8 cellular contexts compared by ENCODE assay signal in the genomic region with DNA sequence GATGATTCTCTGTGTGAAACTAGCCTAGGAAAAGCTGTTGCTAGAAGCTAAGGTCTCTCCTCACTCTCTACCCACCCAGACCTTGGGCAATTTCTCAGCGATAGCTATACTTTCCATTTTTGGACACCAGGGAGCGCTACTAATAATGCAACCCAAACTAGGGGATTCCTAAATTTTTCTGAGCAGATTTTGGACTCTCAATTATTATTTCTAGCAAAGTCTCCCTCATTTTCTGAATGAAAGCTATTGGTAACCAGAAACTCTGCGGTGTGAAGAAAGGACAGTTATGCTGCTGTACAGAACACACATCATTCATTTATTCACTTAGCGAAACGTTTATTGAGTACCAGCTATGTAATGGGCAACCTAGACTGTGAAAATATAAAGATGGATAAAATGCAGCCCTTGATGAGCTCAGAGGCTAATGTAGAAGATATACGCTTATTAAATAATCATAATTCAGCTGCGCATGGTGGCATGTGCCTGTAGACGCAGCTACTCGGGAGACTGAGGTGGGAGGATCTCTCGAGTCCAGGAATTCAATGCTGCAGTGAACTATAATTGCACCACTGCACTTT. TPM values are rescaled to one million over a fixed set of nuclear protein-coding genes. Genes with fewer than 3 reads are reported as not detected.
DNase-seq lines count a peak whose midpoint lies in the region; ATAC-seq and TF ChIP-seq lines count a peak whose summit lies in the region.

No MANE protein-coding gene starts in this region.

- DNase-seq in CD14-positive monocyte (ENCODE audit: low spot score), result no peak
- peak; percentile 14 for DNase-seq in NCI-H446 treated with DMSO at 0.1 percent for 48 hours (lab: John Stamatoyannopoulos, UW)
- DNase-seq in activated T-helper 1 cell treated with anti-CD3 and anti-CD28 coated beads, Interleukin-12 subunit alpha, Interleukin-12 subunit beta, Interleukin-2, Interleukin-4 antibody, amounts not matched to agents 30 ng/mL and 10 ng/mL and 1 ng/mL, durations not matched to agents 14 hours and 24 hours and 36 hours (ENCODE audit: low spot score), result peak; percentile 37
- no peak for DNase-seq in Right ventricle myocardium superior
- DNase-seq in gastrocnemius medialis, result no peak
- DNase-seq in MG63, result no peak

- TF ChIP-seq CTCF in CD14-positive monocyte (IDR thresholded peaks at IDR 0.05) (peak; percentile 83), gastrocnemius medialis (IDR thresholded peaks at IDR 0.05 in 4 of 5, conservative IDR thresholded peaks at IDR 0.05 in 1 of 5) (peak; percentile 44 to 75 (median 73))

- no peak overlapping the region for H3K27ac ChIP-seq in gastrocnemius medialis

- H3K4me3 Mint-ChIP-seq in CD14-positive monocyte, result no peak overlapping the region
- no peak overlapping the region for H3K4me3 Mint-ChIP-seq in activated T-helper 1 cell treated with anti-CD3 and anti-CD28 coated beads, Interleukin-12 subunit alpha, Interleukin-12 subunit beta, Interleukin-2, Interleukin-4 antibody, amounts not matched to agents 30 ng/mL and 10 ng/mL and 1 ng/mL, durations not matched to agents 14 hours and 24 hours and 36 hours

- H3K27me3 ChIP-seq in gastrocnemius medialis, result no peaks in the 10 kb centered on the region
- H3K27me3 ChIP-seq in MG63, result no peaks in the 10 kb centered on the region

- intact Hi-C loops in CD14-positive monocyte (cut with micrococcal nuclease), result loop anchor here (2.0 to 5.0 kb wide), 2 partner anchors 219 to 223 kb away; no protein-coding TSS in a partner anchor
- intact Hi-C loops in activated T-helper 1 cell treated with anti-CD3 and anti-CD28 coated beads, Interleukin-12 subunit alpha, Interleukin-12 subunit beta, Interleukin-2, Interleukin-4 antibody, amounts not matched to agents 30 ng/mL and 10 ng/mL and 1 ng/mL, durations not matched to agents 14 hours and 24 hours and 36 hours (cut with micrococcal nuclease), result loop anchor here (1.0 kb wide), 2 partner anchors 8 to 223 kb away; no protein-coding TSS in a partner anchor
- intact Hi-C loops in Right ventricle myocardium superior (cut with DNase I), result loop anchor here (2.0 kb wide), 1 partner anchor 223 kb away; no protein-coding TSS in a partner anchor
- intact Hi-C loops in gastrocnemius medialis (cut with DNase I; ENCODE audit: low total_unique reads), result loop anchor here (1.0 to 10.0 kb wide), 2 partner anchors 223 to 395 kb away; no protein-coding TSS in a partner anchor

- no peak overlapping the region for H3K27ac Mint-ChIP-seq in CD14-positive monocyte
- no peak overlapping the region for H3K27ac Mint-ChIP-seq in activated T-helper 1 cell treated with anti-CD3 and anti-CD28 coated beads, Interleukin-12 subunit alpha, Interleukin-12 subunit beta, Interleukin-2, Interleukin-4 antibody, amounts not matched to agents 30 ng/mL and 10 ng/mL and 1 ng/mL, durations not matched to agents 14 hours and 24 hours and 36 hours

- no peak for TF ChIP-seq POLR2A in gastrocnemius medialis (IDR thresholded peaks at IDR 0.05)

- H3K4me1 Mint-ChIP-seq in CD14-positive monocyte, result peaks cover 14% of the 10 kb centered on the region
- peaks cover 47% of the 10 kb centered on the region for H3K4me1 Mint-ChIP-seq in activated T-helper 1 cell treated with anti-CD3 and anti-CD28 coated beads, Interleukin-12 subunit alpha, Interleukin-12 subunit beta, Interleukin-2, Interleukin-4 antibody, amounts not matched to agents 30 ng/mL and 10 ng/mL and 1 ng/mL, durations not matched to agents 14 hours and 24 hours and 36 hours (ENCODE audit: low read depth)

- H3K9me3 Mint-ChIP-seq in CD14-positive monocyte, result peaks cover 0 to 3% (median 0%) of the 10 kb centered on the region in 7 donors
- H3K9me3 Mint-ChIP-seq in activated T-helper 1 cell treated with anti-CD3 and anti-CD28 coated beads, Interleukin-12 subunit alpha, Interleukin-12 subunit beta, Interleukin-2, Interleukin-4 antibody, amounts not matched to agents 30 ng/mL and 10 ng/mL and 1 ng/mL, durations not matched to agents 14 hours and 24 hours and 36 hours, result no peaks in the 10 kb centered on the region

- H3K9me3 ChIP-seq in gastrocnemius medialis (no peaks in the 10 kb centered on the region), MG63 (no peaks in the 10 kb centered on the region)

- H3K36me3 ChIP-seq in gastrocnemius medialis, result no peaks in the 10 kb centered on the region
- H3K36me3 ChIP-seq in MG63, result no peaks in the 10 kb centered on the region

- no peaks in the 10 kb centered on the region for H3K36me3 Mint-ChIP-seq in CD14-positive monocyte
- H3K36me3 Mint-ChIP-seq in activated T-helper 1 cell treated with anti-CD3 and anti-CD28 coated beads, Interleukin-12 subunit alpha, Interleukin-12 subunit beta, Interleukin-2, Interleukin-4 antibody, amounts not matched to agents 30 ng/mL and 10 ng/mL and 1 ng/mL, durations not matched to agents 14 hours and 24 hours and 36 hours (ENCODE audit: low read depth), result no peaks in the 10 kb centered on the region

- peaks cover 0 to 4% (median 0%) of the 10 kb centered on the region in 3 donors for H3K27me3 Mint-ChIP-seq in CD14-positive monocyte (ENCODE audit: low read depth in 3 of 3)
- H3K27me3 Mint-ChIP-seq in activated T-helper 1 cell treated with anti-CD3 and anti-CD28 coated beads, Interleukin-12 subunit alpha, Interleukin-12 subunit beta, Interleukin-2, Interleukin-4 antibody, amounts not matched to agents 30 ng/mL and 10 ng/mL and 1 ng/mL, durations not matched to agents 14 hours and 24 hours and 36 hours (ENCODE audit: insufficient read depth), result no peaks in the 10 kb centered on the region

- in situ Hi-C loops in gastrocnemius medialis (cut with MboI; ENCODE audit: low sequenced_read_pairs in 4 of 4), result loop anchor here (5.0 to 25.0 kb wide), 3 partner anchors 223 to 763 kb away; partner anchors contain the start of gene TRIM68 (in 1 of the 4)

- peaks cover 16 to 26% of the 10 kb centered on the region in 2 donors for H3K4me1 ChIP-seq in gastrocnemius medialis

- ATAC-seq in GM18867 (IDR thresholded peaks at IDR 0.05; ENCODE audit: unreplicated experiment) (peak; percentile 64), Right ventricle myocardium superior (ENCODE audit: poor library complexity) (peak; percentile 72), gastrocnemius medialis (peak; percentile 27 to 42), HG03565 (IDR thresholded peaks at IDR 0.05; ENCODE audit: unreplicated experiment) (no peak)

- H3K4me3 ChIP-seq in gastrocnemius medialis (no peak overlapping the region), MG63 (no peak overlapping the region)

RNA-seq across cellular contexts. Expression of gene STIM1, which starts 6.1 kb away (rescaled TPM):
- 10 to 100 TPM; 14.0 to 21.0 TPM for polyA plus RNA-seq in CD14-positive monocyte
- 61.7 and 68.0 TPM in 2 replicates for total RNA-seq in activated T-helper 1 cell treated with anti-CD3 and anti-CD28 coated beads, Interleukin-12 subunit alpha, Interleukin-12 subunit beta, Interleukin-2, Interleukin-4 antibody, amounts not matched to agents 30 ng/mL and 10 ng/mL and 1 ng/mL, durations not matched to agents 14 hours and 24 hours and 36 hours
- 27.5 TPM for total RNA-seq in Right ventricle myocardium superior
- total RNA-seq in gastrocnemius medialis, result 100 to 1,000 TPM in 1 of 4 donors, 10 to 100 TPM in 3; 45.9 to 132 (median 87.3) TPM
- 13.4 and 16.5 TPM in 2 replicates for total RNA-seq in MG63 (2014; rRNA removed; shearing (Covaris generic); ENCODE audit: low replicate concordance)

RNA-seq across cellular contexts. Expression of gene RHOG, which starts 8.6 kb away (rescaled TPM):
- 100 to 1,000 TPM; 315 to 458 TPM for polyA plus RNA-seq in CD14-positive monocyte
- 170 and 179 TPM in 2 replicates for total RNA-seq in activated T-helper 1 cell treated with anti-CD3 and anti-CD28 coated beads, Interleukin-12 subunit alpha, Interleukin-12 subunit beta, Interleukin-2, Interleukin-4 antibody, amounts not matched to agents 30 ng/mL and 10 ng/mL and 1 ng/mL, durations not matched to agents 14 hours and 24 hours and 36 hours
- total RNA-seq in Right ventricle myocardium superior (22.3 TPM), gastrocnemius medialis (10 to 100 TPM; 38.0 to 77.4 (median 46.9) TPM)
- total RNA-seq in MG63 (2014; rRNA removed; shearing (Covaris generic); ENCODE audit: low replicate concordance), result 13.0 and 23.7 TPM in 2 replicates

RNA-seq across cellular contexts. Expression of gene PGAP2, which starts 41.0 kb away (rescaled TPM):
- 1 to 10 TPM; 5.8 to 6.8 TPM for polyA plus RNA-seq in CD14-positive monocyte
- total RNA-seq in activated T-helper 1 cell treated with anti-CD3 and anti-CD28 coated beads, Interleukin-12 subunit alpha, Interleukin-12 subunit beta, Interleukin-2, Interleukin-4 antibody, amounts not matched to agents 30 ng/mL and 10 ng/mL and 1 ng/mL, durations not matched to agents 14 hours and 24 hours and 36 hours, result 29.8 and 30.1 TPM in 2 replicates
- total RNA-seq in Right ventricle myocardium superior (26.8 TPM), gastrocnemius medialis (1 to 10 TPM; 4.6 to 8.0 (median 6.5) TPM)
- total RNA-seq in MG63 (2014; rRNA removed; shearing (Covaris generic); ENCODE audit: low replicate concordance), result 8.1 and 8.9 TPM in 2 replicates

RNA-seq across cellular contexts. Expression of gene NUP98, which starts 52.0 kb away (rescaled TPM):
- 10 to 100 TPM; 19.6 to 28.5 TPM for polyA plus RNA-seq in CD14-positive monocyte
- total RNA-seq in activated T-helper 1 cell treated with anti-CD3 and anti-CD28 coated beads, Interleukin-12 subunit alpha, Interleukin-12 subunit beta, Interleukin-2, Interleukin-4 antibody, amounts not matched to agents 30 ng/mL and 10 ng/mL and 1 ng/mL, durations not matched to agents 14 hours and 24 hours and 36 hours, result 122 and 123 TPM in 2 replicates
- total RNA-seq in Right ventricle myocardium superior (43.2 TPM), gastrocnemius medialis (100 to 1,000 TPM in 2 of 4 donors, 10 to 100 TPM in 2; 65.2 to 128 (median 102) TPM)
- total RNA-seq in MG63 (2014; rRNA removed; shearing (Covaris generic); ENCODE audit: low replicate concordance), result 99.7 and 106 TPM in 2 replicates

Comparison
In these comparisons a context has a peak if more than half of its experiments do, and no peak if none do; other contexts are left out.
1. DNase-seq: peak in NCI-H446 treated with DMSO at 0.1 percent for 48 hours (single experiment) and activated T-helper 1 cell treated with anti-CD3 and anti-CD28 coated beads, Interleukin-12 subunit alpha, Interleukin-12 subunit beta, Interleukin-2, Interleukin-4 antibody, amounts not matched to agents 30 ng/mL and 10 ng/mL and 1 ng/mL, durations not matched to agents 14 hours and 24 hours and 36 hours (single experiment); none in CD14-positive monocyte (single experiment), Right ventricle myocardium superior (single experiment), gastrocnemius medialis (0 of 2) and MG63 (single experiment).